In the genomic region with DNA sequence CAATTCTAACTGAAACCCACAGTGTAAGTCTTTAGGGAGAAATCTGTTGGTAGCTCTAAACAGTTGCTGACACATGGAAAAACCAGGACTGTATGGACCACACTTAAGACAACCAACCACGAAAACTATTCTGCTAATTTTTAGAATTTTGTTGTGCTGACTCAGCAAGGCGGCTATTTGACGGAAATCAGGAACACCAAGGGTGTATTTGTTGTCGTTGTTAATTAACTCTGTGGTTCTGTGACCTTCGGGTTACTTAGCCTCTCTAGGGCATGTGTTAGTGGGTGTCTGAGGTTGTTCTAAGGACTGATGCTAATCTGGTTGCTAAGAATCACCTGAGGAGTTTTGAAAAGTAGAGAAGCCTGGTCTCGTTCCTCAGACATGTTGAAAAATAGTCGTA, we compare ENCODE assay signal across 17 cellular contexts.
"Had no signal": no experiment of that assay in that cellular context is flagged by ENCODE, and none has a peak within 500 bp of the region (broad histone marks: within the 10 kb centered on the region; RNA-seq: fewer than 3 reads in every experiment).

No MANE protein-coding gene starts in this region.

- H3K4me2 ChIP-seq: smooth muscle cell had no signal

- H3K4me3 Mint-ChIP-seq: naive thymus-derived CD8-positive, alpha-beta T cell; stimulated activated memory B cell treated with anti-CD40 and anti-IgM and Interleukin-4, amounts not matched to agents 10 μg/mL and 1 μg/mL and 100 μg/mL, for 72 hours; stimulated activated naive CD8-positive, alpha-beta T cell treated with anti-CD3 and anti-CD28 coated beads, Interleukin-15, Interleukin-2, amounts not matched to agents 100 ng/mL and 50 ng/mL, for 24 hours had no signal

- H3K36me3 Mint-ChIP-seq: naive thymus-derived CD8-positive, alpha-beta T cell; stimulated activated memory B cell treated with anti-CD40 and anti-IgM and Interleukin-4, amounts not matched to agents 10 μg/mL and 1 μg/mL and 100 μg/mL, for 72 hours had no signal

- H3K9me3 ChIP-seq: heart left ventricle, mucosa of descending colon, thoracic aorta, transverse colon had no signal

- DNase-seq: effector memory CD4-positive, alpha-beta T cell; heart left ventricle; hippocampal formation; mucosa of descending colon; naive thymus-derived CD8-positive, alpha-beta T cell; posterior cingulate gyrus; right cardiac atrium; stimulated activated CD4-positive, alpha-beta T cell treated with anti-CD3 and anti-CD28 coated beads, Interleukin-4, amount 100 ng/mL, for 24 hours; transverse colon had no signal

- H3K27ac Mint-ChIP-seq: naive thymus-derived CD8-positive, alpha-beta T cell; stimulated activated memory B cell treated with anti-CD40 and anti-IgM and Interleukin-4, amounts not matched to agents 10 μg/mL and 1 μg/mL and 100 μg/mL, for 72 hours; stimulated activated naive CD8-positive, alpha-beta T cell treated with anti-CD3 and anti-CD28 coated beads, Interleukin-15, Interleukin-2, amounts not matched to agents 100 ng/mL and 50 ng/mL, for 24 hours had no signal

- H3K27me3 Mint-ChIP-seq: stimulated activated memory B cell treated with anti-CD40 and anti-IgM and Interleukin-4, amounts not matched to agents 10 μg/mL and 1 μg/mL and 100 μg/mL, for 72 hours had no signal

- H3K4me1 Mint-ChIP-seq: naive thymus-derived CD8-positive, alpha-beta T cell; stimulated activated memory B cell treated with anti-CD40 and anti-IgM and Interleukin-4, amounts not matched to agents 10 μg/mL and 1 μg/mL and 100 μg/mL, for 72 hours had no signal

- H3K9me3 Mint-ChIP-seq: naive thymus-derived CD8-positive, alpha-beta T cell; stimulated activated memory B cell treated with anti-CD40 and anti-IgM and Interleukin-4, amounts not matched to agents 10 μg/mL and 1 μg/mL and 100 μg/mL, for 72 hours; stimulated activated naive CD8-positive, alpha-beta T cell treated with anti-CD3 and anti-CD28 coated beads, Interleukin-15, Interleukin-2, amounts not matched to agents 100 ng/mL and 50 ng/mL, for 24 hours had no signal

- H3K27me3 ChIP-seq: transverse colon had no signal

- H3K4me1 ChIP-seq: heart left ventricle had no signal

- ATAC-seq: esophagus mucosa; heart left ventricle; mucosa of descending colon; naive thymus-derived CD8-positive, alpha-beta T cell; right cardiac atrium; stimulated activated memory B cell treated with anti-CD40 and anti-IgM and Interleukin-4, amounts not matched to agents 10 μg/mL and 1 μg/mL and 100 μg/mL, for 72 hours had no signal

- H3K27ac ChIP-seq: coronary artery, heart left ventricle, thoracic aorta, transverse colon had no signal

- H3K4me3 ChIP-seq: coronary artery, heart left ventricle, mucosa of descending colon, smooth muscle cell, thoracic aorta, transverse colon had no signal

- H3K36me3 ChIP-seq: heart left ventricle, thoracic aorta, transverse colon had no signal

- FAIRE-seq: endometrium, frontal cortex had no signal
